In genomic region chr14:34172052-34172451, GRCh38 we compare ENCODE assay signal across 21 cellular contexts.
DNase-seq lines count a peak whose midpoint lies in the region; FAIRE-seq and TF ChIP-seq lines count a peak whose summit lies in the region.
"Had no signal": no experiment of that assay in that cellular context is flagged by ENCODE, and none has a peak within 500 bp of the region (broad histone marks: within the 10 kb centered on the region; RNA-seq: fewer than 3 reads in every experiment).

No MANE protein-coding gene starts in this region.

- DNase-seq in small intestine (peak; percentile 8), NCI-H82 treated with DMSO at 0.1 percent for 48 hours (lab: John Stamatoyannopoulos, UW; ENCODE audit: unreplicated experiment) (no peak), OCI-LY7 (ENCODE audit: low spot score) (no peak), activated gamma-delta T cell (lab: John Stamatoyannopoulos, UW) (no peak)
- DNase-seq: Caco-2; CD4-positive, CD25-positive, alpha-beta regulatory T cell; CD8-positive, alpha-beta T cell; DMS 273 treated with DMSO at 0.1 percent for 48 hours; DMS79; EL; GDM1; GOT3; H7; HCEC 1CT had no signal

- intact Hi-C loops in OCI-LY7 (cut with micrococcal nuclease; ENCODE audit: unreplicated experiment): no loop called here

- peak overlapping the region; percentile 69 for H3K27ac ChIP-seq in VCaP
- H3K27ac ChIP-seq in small intestine (ENCODE audit: low read depth in 1 of 2, low read length in 1 of 2): no peak overlapping the region
- H3K27ac ChIP-seq in OCI-LY7 (ENCODE audit: low read depth, low read length, poor library complexity, severe bottlenecking): no peak overlapping the region
- H3K27ac ChIP-seq: BLaER1, C4-2B had no signal

- CTCF ChIA-PET in OCI-LY7 (lab: Charles Lee; ENCODE audit: unreplicated experiment): no interaction called here

- H3K9me3 Mint-ChIP-seq in nephron: no peaks in the 10 kb centered on the region
- H3K9me3 Mint-ChIP-seq: CD8-positive, alpha-beta T cell had no signal

- peak overlapping the region; percentile 55 to 83 (median 69) for H3K27ac Mint-ChIP-seq in nephron
- H3K27ac Mint-ChIP-seq: B cell; CD4-positive, CD25-positive, alpha-beta regulatory T cell; CD8-positive, alpha-beta T cell had no signal

- WGBS in small intestine, 3 donors: 3 to 26% (median 13%) methylated on average over 1 of the region's 1 CpG

- H3K4me2 ChIP-seq in OCI-LY7 (ENCODE audit: low read length): no peak overlapping the region
- H3K4me2 ChIP-seq: BLaER1 had no signal

- H3K27me3 ChIP-seq in small intestine (ENCODE audit: control insufficient read depth in 2 of 2, insufficient read depth in 2 of 2, low read length in 2 of 2): no peaks in the 10 kb centered on the region
- H3K27me3 ChIP-seq: BLaER1 had no signal

- no peaks in the 10 kb centered on the region for H4K20me1 ChIP-seq in OCI-LY7 (ENCODE audit: insufficient read depth, low read length)
- H4K20me1 ChIP-seq: BLaER1 had no signal

- FAIRE-seq in small intestine (lab: Jason Lieb, UNC): no peak
- FAIRE-seq: D721Med, GM12878 had no signal

- POLR2A ChIA-PET in OCI-LY7 (lab: Charles Lee): no interaction called here

- BruUV-seq in OCI-LY7 (replicated peaks; lab: Mats Ljungman, UMichigan): no TSS peak

- no peak overlapping the region for H2AFZ ChIP-seq in OCI-LY7 (ENCODE audit: low read length)

- H3K4me3 ChIP-seq in small intestine (ENCODE audit: low read depth in 1 of 2, low read length in 2 of 2) (no peak overlapping the region), OCI-LY7 (ENCODE audit: low read depth, low read length, poor library complexity, severe bottlenecking) (no peak overlapping the region)
- H3K4me3 ChIP-seq: BLaER1, GM12878 had no signal

- H3K36me3 ChIP-seq in small intestine (ENCODE audit: control insufficient read depth in 2 of 2, insufficient read depth in 2 of 2, low read length in 2 of 2) (no peaks in the 10 kb centered on the region), OCI-LY7 (ENCODE audit: insufficient read depth, low read length) (no peaks in the 10 kb centered on the region)
- H3K36me3 ChIP-seq: BLaER1 had no signal

- H3K4me1 Mint-ChIP-seq in nephron: peaks cover 28% of the 10 kb centered on the region
- H3K4me1 Mint-ChIP-seq: CD4-positive, CD25-positive, alpha-beta regulatory T cell had no signal

- no peaks in the 10 kb centered on the region for H3K9me2 ChIP-seq in OCI-LY7 (ENCODE audit: insufficient read depth, low read length)

- TF ChIP-seq CTCF in VCaP (conservative IDR thresholded peaks at IDR 0.05): no peak
- no peak for TF ChIP-seq CTCF in nephron (IDR thresholded peaks at IDR 0.05; ENCODE audit: unreplicated experiment in 3 of 3)
- TF ChIP-seq CTCF in OCI-LY7 (conservative IDR thresholded peaks at IDR 0.05; ENCODE audit: low read length): no peak

- H3K36me3 Mint-ChIP-seq in nephron (ENCODE audit: low read depth): no peaks in the 10 kb centered on the region
- H3K36me3 Mint-ChIP-seq: CD4-positive, CD25-positive, alpha-beta regulatory T cell; CD8-positive, alpha-beta T cell had no signal

- H3K4me1 ChIP-seq in small intestine (ENCODE audit: control insufficient read depth in 2 of 2, insufficient read depth in 1 of 2, low read depth in 1 of 2, low read length in 1 of 2): peaks cover 0 to 6% of the 10 kb centered on the region in 2 donors
- peaks cover 20% of the 10 kb centered on the region for H3K4me1 ChIP-seq in OCI-LY7 (ENCODE audit: insufficient read depth, low read length, poor library complexity, severe bottlenecking)

- H3K27me3 Mint-ChIP-seq in nephron (ENCODE audit: low read depth): no peaks in the 10 kb centered on the region
- H3K27me3 Mint-ChIP-seq: CD4-positive, CD25-positive, alpha-beta regulatory T cell had no signal

- H3K9me3 ChIP-seq in small intestine (ENCODE audit: control insufficient read depth, low read depth) (no peaks in the 10 kb centered on the region), OCI-LY7 (ENCODE audit: low read length) (no peaks in the 10 kb centered on the region)
- H3K9me3 ChIP-seq: BLaER1, Caco-2 had no signal

- H3K4me3 Mint-ChIP-seq in nephron: peak overlapping the region in 1 of 3 experiments; percentile 6
- H3K4me3 Mint-ChIP-seq: B cell; CD4-positive, CD25-positive, alpha-beta regulatory T cell; CD8-positive, alpha-beta T cell had no signal

- no peaks in the 10 kb centered on the region for H3K79me2 ChIP-seq in OCI-LY7 (ENCODE audit: insufficient read depth, low read depth, low read length)
